In the genomic region with DNA sequence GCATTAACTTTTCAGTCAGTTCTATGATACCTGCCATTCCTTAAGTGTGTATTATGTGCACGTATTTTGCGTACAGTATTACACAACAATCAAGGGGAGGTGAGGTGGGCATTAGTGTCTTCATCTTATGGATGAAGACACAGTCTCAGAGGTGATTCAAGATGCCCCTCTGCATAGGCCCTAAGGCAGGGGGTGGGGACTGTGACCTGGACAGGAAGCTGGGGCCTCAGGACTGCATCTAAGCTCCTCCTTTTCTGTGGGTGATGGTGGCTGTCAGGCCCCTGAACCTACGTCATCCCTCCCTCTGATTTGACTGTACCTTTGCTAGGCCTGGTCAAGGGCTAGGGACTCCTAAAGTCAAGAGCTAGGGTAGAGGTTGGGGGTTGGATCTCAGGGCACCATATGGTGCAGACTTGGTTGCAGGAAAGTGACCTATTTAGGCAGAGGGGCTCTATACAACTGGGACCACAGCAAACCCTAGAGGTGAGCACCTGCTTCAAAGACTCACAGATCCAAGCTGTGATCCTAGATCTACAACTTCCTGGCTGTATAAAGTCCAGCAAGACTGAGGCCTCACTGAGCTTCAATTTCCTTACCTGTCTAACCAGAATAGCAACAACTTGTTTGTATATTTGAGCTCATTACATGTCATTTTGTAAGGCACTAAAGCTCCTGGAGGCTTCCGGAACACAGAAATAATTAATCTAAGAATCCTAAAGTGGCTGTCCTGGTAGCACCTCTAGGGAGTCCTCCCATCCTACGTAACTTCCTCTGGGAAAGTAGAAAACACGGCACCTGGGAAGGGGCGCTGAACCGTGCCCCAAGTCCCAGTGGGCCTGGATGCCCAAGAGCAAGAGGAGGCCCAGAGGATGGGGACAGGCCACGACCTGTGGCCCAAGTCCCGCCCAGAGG, we compare ENCODE assay signal across 8 cellular contexts. TPM values are rescaled to one million over a fixed set of nuclear protein-coding genes. Genes with fewer than 3 reads are reported as not detected.
A peak's percentile ranks its signal among the peaks of the same experiment; 100 is the strongest.
DNase-seq lines count a peak whose midpoint lies in the region; ATAC-seq, FAIRE-seq and TF ChIP-seq lines count a peak whose summit lies in the region.

No MANE protein-coding gene starts in this region.

- TF ChIP-seq CTCF in BJ (IDR thresholded peaks at IDR 0.05; ENCODE audit: insufficient read depth, low read depth, low read length) = no peak

- CTCF ChIA-PET in BJ (lab: Yijun Ruan, JAX) = interaction anchor here (0.9 to 1.6 kb wide), 4 partner anchors 13 to 65 kb away, joined by 3 to 7 read pairs (median 3); no protein-coding TSS in a partner anchor

- no peaks in the 10 kb centered on the region for H3K9me3 Mint-ChIP-seq in activated T-cell treated with anti-CD3 and anti-CD28 coated beads, Interleukin-2, amount 50 U/mL, for 72 hours
- H3K9me3 Mint-ChIP-seq in immature natural killer cell = no peaks in the 10 kb centered on the region

- H3K9ac ChIP-seq in subcutaneous abdominal adipose tissue (ENCODE audit: low read length in 5 of 5) = peak overlapping the region in 4 of 5 donors; percentile 68 to 92 (median 76)

- no peak for FAIRE-seq in H54 (lab: Jason Lieb, UNC)

- H3K4me3 Mint-ChIP-seq in activated T-cell treated with anti-CD3 and anti-CD28 coated beads, Interleukin-2, amount 50 U/mL, for 72 hours = peak overlapping the region; percentile 98 to 99
- H3K4me3 Mint-ChIP-seq in immature natural killer cell = peak overlapping the region; percentile 75 to 95 (median 94)

- no peaks in the 10 kb centered on the region for H3K27me3 Mint-ChIP-seq in activated T-cell treated with anti-CD3 and anti-CD28 coated beads, Interleukin-2, amount 50 U/mL, for 72 hours (ENCODE audit: low read depth)
- peaks cover 6 to 8% (median 6%) of the 10 kb centered on the region in 3 donors for H3K27me3 Mint-ChIP-seq in immature natural killer cell (ENCODE audit: low read depth in 3 of 3)

- H3K9me3 ChIP-seq in subcutaneous abdominal adipose tissue (ENCODE audit: control insufficient read depth in 5 of 5, low read length in 5 of 5) = no peaks in the 10 kb centered on the region

- H3K36me3 ChIP-seq in BJ (ENCODE audit: control insufficient read depth, insufficient read depth, low read length) (no peaks in the 10 kb centered on the region), subcutaneous abdominal adipose tissue (ENCODE audit: control insufficient read depth in 5 of 5, insufficient read depth in 5 of 5, low read length in 5 of 5) (no peaks in the 10 kb centered on the region)

- H3K27me3 ChIP-seq in BJ (ENCODE audit: control insufficient read depth, insufficient read depth, low read length) (no peaks in the 10 kb centered on the region), subcutaneous abdominal adipose tissue (ENCODE audit: control insufficient read depth in 5 of 5, insufficient read depth in 4 of 5, low read length in 5 of 5) (no peaks in the 10 kb centered on the region)

- TF ChIP-seq POLR2A in H54 (IDR thresholded peaks at IDR 0.05; ENCODE audit: low read depth, low read length) = no peak

- peaks cover 1 to 5% of the 10 kb centered on the region in 2 donors for H3K36me3 Mint-ChIP-seq in activated T-cell treated with anti-CD3 and anti-CD28 coated beads, Interleukin-2, amount 50 U/mL, for 72 hours (ENCODE audit: insufficient read depth in 2 of 2)
- no peaks in the 10 kb centered on the region for H3K36me3 Mint-ChIP-seq in immature natural killer cell

- H3K4me1 ChIP-seq in subcutaneous abdominal adipose tissue (ENCODE audit: control insufficient read depth in 5 of 5, insufficient read depth in 5 of 5, low read length in 5 of 5) = peaks cover 10 to 50% (median 44%) of the 10 kb centered on the region in 5 donors

- H3K4me1 Mint-ChIP-seq in activated T-cell treated with anti-CD3 and anti-CD28 coated beads, Interleukin-2, amount 50 U/mL, for 72 hours (ENCODE audit: low read depth) = peaks cover 54% of the 10 kb centered on the region
- H3K4me1 Mint-ChIP-seq in immature natural killer cell = peaks cover 41% of the 10 kb centered on the region in 2 donors

- H3K4me3 ChIP-seq in BJ (ENCODE audit: low read depth, low read length) (peak overlapping the region; percentile 84), subcutaneous abdominal adipose tissue (ENCODE audit: low read depth in 1 of 5, low read length in 5 of 5) (peak overlapping the region in 4 of 5 donors; percentile 86 to 96 (median 88))

- H3K27ac Mint-ChIP-seq in activated T-cell treated with anti-CD3 and anti-CD28 coated beads, Interleukin-2, amount 50 U/mL, for 72 hours = peak overlapping the region; percentile 76
- peak overlapping the region; percentile 66 to 91 (median 86) for H3K27ac Mint-ChIP-seq in immature natural killer cell

- ATAC-seq in GM18909 (IDR thresholded peaks at IDR 0.05; ENCODE audit: poor library complexity, unreplicated experiment) (peak; percentile 44), HG03432 (IDR thresholded peaks at IDR 0.05; ENCODE audit: unreplicated experiment) (peak; percentile 40)
- peak; percentile 24 to 57 for ATAC-seq in activated T-cell treated with anti-CD3 and anti-CD28 coated beads, Interleukin-2, amount 50 U/mL, for 72 hours (replicated peaks in 1 of 2)

- H3K27ac ChIP-seq in subcutaneous abdominal adipose tissue (ENCODE audit: low read depth, low read length) = peak overlapping the region; percentile 87

- DNase-seq in BJ (ENCODE audit: low read depth) (no peak), immature natural killer cell (peak; percentile 37 to 42 (median 41)), H54 (ENCODE audit: insufficient read length, low spot score) (no peak), AG08396 (ENCODE audit: low spot score) (no peak)
- peak; percentile 64 to 75 for DNase-seq in activated T-cell treated with anti-CD3 and anti-CD28 coated beads, Interleukin-2, amount 50 U/mL, for 72 hours

- POLR2A ChIA-PET in BJ (lab: Charles Lee) = no interaction called here

RNA-seq across cellular contexts. Expression of a gene that starts 39.1 kb away (rescaled TPM):
- polyA plus RNA-seq in BJ (2011; rRNA removed) = 39.7 and 47.5 TPM in 2 replicates
- polyA minus RNA-seq in BJ (2011; rRNA and poly(A)+ RNA removed) = 46.0 and 54.7 TPM in 2 replicates
- total RNA-seq in activated T-cell treated with anti-CD3 and anti-CD28 coated beads, Interleukin-2, amount 50 U/mL, for 72 hours = 100 to 1,000 TPM; 143 to 149 TPM
- 10 to 100 TPM; 48.8 to 96.3 (median 72.2) TPM for polyA plus RNA-seq in immature natural killer cell

Comparison
In these comparisons a context has a peak if more than half of its experiments do, and no peak if none do; other contexts are left out.
1. DNase-seq: peak in activated T-cell treated with anti-CD3 and anti-CD28 coated beads, Interleukin-2, amount 50 U/mL, for 72 hours (2 of 2) and immature natural killer cell (3 of 3); none in BJ (single experiment), H54 (single experiment) and AG08396 (single experiment).
2. Peak in every context shown above with its lines, with median percentiles within 50 percentile points of each other: ATAC-seq.